27 cellular contexts compared by ENCODE assay signal in genomic region chr4:8350841-8351461, GRCh38.
DNase-seq lines count a peak whose midpoint lies in the region; ATAC-seq and TF ChIP-seq lines count a peak whose summit lies in the region.
"Had no signal": no experiment of that assay in that cellular context is flagged by ENCODE, and none has a peak within 500 bp of the region (broad histone marks: within the 10 kb centered on the region; RNA-seq: fewer than 3 reads in every experiment).

No MANE protein-coding gene starts in this region.

- 87% methylated on average over 18 of the region's 19 CpGs for WGBS in suprapubic skin

- ATAC-seq in WTC11 (peak; percentile 31), HG02938 (IDR thresholded peaks at IDR 0.05; ENCODE audit: unreplicated experiment) (no peak)
- ATAC-seq: GM12878, K562 had no signal

- CTCF ChIA-PET in WTC11 (lab: Charles Lee), result interaction anchor here (1.8 to 2.4 kb wide), 2 partner anchors 52 to 84 kb away, joined by 5 to 7 read pairs; no protein-coding TSS in a partner anchor

- H3K4me3 Mint-ChIP-seq in WTC11, result no peak overlapping the region
- H3K4me3 Mint-ChIP-seq: activated B cell treated with CpG ODN at 0.5 μM for 24 hours; dendritic cell treated with granulocyte-macrophage colony-stimulating factor and Interleukin-4, amounts not matched to agents 40 ng/mL and 50 ng/mL, for 4 days; HFFc6 had no signal

- peaks cover 6% of the 10 kb centered on the region for H3K27me3 Mint-ChIP-seq in WTC11 (ENCODE audit: low read depth)
- H3K27me3 Mint-ChIP-seq: activated B cell treated with CpG ODN at 0.5 μM for 24 hours; dendritic cell treated with granulocyte-macrophage colony-stimulating factor and Interleukin-4, amounts not matched to agents 40 ng/mL and 50 ng/mL, for 4 days had no signal

- POLR2A ChIA-PET in WTC11 (lab: Charles Lee), result no interaction called here

- H3K27ac Mint-ChIP-seq in WTC11, result no peak overlapping the region
- H3K27ac Mint-ChIP-seq: activated B cell treated with CpG ODN at 0.5 μM for 24 hours; dendritic cell treated with granulocyte-macrophage colony-stimulating factor and Interleukin-4, amounts not matched to agents 40 ng/mL and 50 ng/mL, for 4 days; HFFc6 had no signal

- H3K4me1 ChIP-seq in suprapubic skin, result peaks cover 13% of the 10 kb centered on the region
- H3K4me1 ChIP-seq: SJSA1 had no signal

- no peak overlapping the region for H3K4me3 ChIP-seq in suprapubic skin
- H3K4me3 ChIP-seq: cardiac muscle cell, GM12878, K562, MG63, SJSA1, tibial nerve had no signal

- H3K27ac ChIP-seq in suprapubic skin, result no peak overlapping the region
- H3K27ac ChIP-seq: cardiac muscle cell, SJSA1 had no signal

- peak; percentile 20 for DNase-seq in D341Med (ENCODE audit: low spot score)
- DNase-seq in WTC11 (ENCODE audit: low spot score), result no peak
- DNase-seq in mesenteric fat pad (ENCODE audit: low spot score), result peak; percentile 79
- peak; percentile 45 to 72 for DNase-seq in suprapubic skin (ENCODE audit: low spot score in 2 of 2)
- DNase-seq in NCI-H128 (lab: John Stamatoyannopoulos, UW; ENCODE audit: unreplicated experiment), result no peak
- DNase-seq in kidney glomerular epithelial cell (lab: John Stamatoyannopoulos, UW), result no peak
- DNase-seq: activated B cell treated with CpG ODN at 0.5 μM for 24 hours; activated CD4-positive, alpha-beta T cell treated with anti-CD3 and anti-CD28 coated beads, Interleukin-2, amount 50 U/mL, for 4 hours; activated CD8-positive, alpha-beta memory T cell treated with anti-CD3 and anti-CD28 coated beads, Interleukin-2, amount 50 U/mL, for 4 hours; activated gamma-delta T cell treated with Interleukin-2 at 50 U/mL for 16 hours; amniotic stem cell; DMS79 treated with DMSO at 0.1 percent for 48 hours; HFFc6; left ventricle myocardium superior; MG63; NCI-H1694; NCI-H2171; NCI-H526; small intestine; stimulated activated naive CD4-positive, alpha-beta T cell had no signal

- no peaks in the 10 kb centered on the region for H3K36me3 ChIP-seq in suprapubic skin
- H3K36me3 ChIP-seq: cardiac muscle cell, MG63, SJSA1 had no signal

- peaks cover 6% of the 10 kb centered on the region for H3K36me3 Mint-ChIP-seq in WTC11

- TF ChIP-seq CTCF in WTC11 (IDR thresholded peaks at IDR 0.05) (no peak), suprapubic skin (IDR thresholded peaks at IDR 0.05) (no peak)

- TF ChIP-seq EP300 in suprapubic skin (IDR thresholded peaks at IDR 0.05), result no peak

- H3K9me3 ChIP-seq in suprapubic skin, result no peaks in the 10 kb centered on the region
- H3K9me3 ChIP-seq: MG63, SJSA1, tibial nerve had no signal

- no peak for TF ChIP-seq POLR2A in suprapubic skin (IDR thresholded peaks at IDR 0.05)

- peaks cover 24% of the 10 kb centered on the region for H3K4me1 Mint-ChIP-seq in WTC11
- H3K4me1 Mint-ChIP-seq: activated B cell treated with CpG ODN at 0.5 μM for 24 hours had no signal

- H3K27me3 ChIP-seq in suprapubic skin, result peaks cover 4% of the 10 kb centered on the region
- H3K27me3 ChIP-seq: cardiac muscle cell, MG63, SJSA1, tibial nerve had no signal

- peaks cover 9% of the 10 kb centered on the region for H3K9me3 Mint-ChIP-seq in WTC11
- H3K9me3 Mint-ChIP-seq: activated B cell treated with CpG ODN at 0.5 μM for 24 hours, HFFc6 had no signal

TF ChIP-seq in WTC11, 78 proteins besides CTCF, POLR2A, EP300 and RAD21:
- TF ChIP-seq ZNF281 (CRISPR knock-in tag; IDR thresholded peaks at IDR 0.05), result no peak
TF ChIP-seq in WTC11: peak in this region for 0.

Comparison
In these comparisons a context has a peak if more than half of its experiments do, and no peak if none do; other contexts are left out.
1. DNase-seq: peak in D341Med (single experiment), mesenteric fat pad (single experiment) and suprapubic skin (2 of 2); none in WTC11 (single experiment), NCI-H128 (single experiment) and kidney glomerular epithelial cell (single experiment).